In the genomic region with DNA sequence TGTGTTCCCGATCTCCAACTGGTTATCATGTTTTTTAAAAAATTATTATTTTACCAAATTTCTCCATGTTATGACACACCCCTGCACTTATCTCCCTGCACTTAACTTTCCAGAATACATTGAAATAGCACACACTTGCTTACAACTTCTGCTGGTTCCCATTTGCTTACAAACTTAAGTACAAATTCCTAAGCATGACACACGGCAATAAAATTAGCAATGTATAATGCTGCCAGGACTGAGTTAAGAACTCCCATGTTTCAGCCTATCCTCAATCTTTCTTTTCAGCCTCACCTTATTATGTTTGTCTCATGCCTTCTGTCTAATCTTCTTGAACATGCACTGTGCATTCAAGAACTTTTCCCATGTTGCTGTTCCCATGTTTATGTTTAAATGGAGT, we compare ENCODE assay signal across 13 cellular contexts. TPM values are rescaled to one million over a fixed set of nuclear protein-coding genes. Genes with fewer than 3 reads are reported as not detected.
A peak's percentile ranks its signal among the peaks of the same experiment; 100 is the strongest.
DNase-seq lines count a peak whose midpoint lies in the region; ATAC-seq and TF ChIP-seq lines count a peak whose summit lies in the region.
"Had no signal": no experiment of that assay in that cellular context is flagged by ENCODE, and none has a peak within 500 bp of the region (broad histone marks: within the 10 kb centered on the region; RNA-seq: fewer than 3 reads in every experiment).

No MANE protein-coding gene starts in this region.

- no peak for TF ChIP-seq CTCF in fibroblast of lung (conservative IDR thresholded peaks at IDR 0.05 in 1 of 2, IDR thresholded peaks at IDR 0.05 in 1 of 2; ENCODE audit: low read depth in 1 of 2, low read length in 2 of 2)

- H3K4me2 ChIP-seq in fibroblast of lung (ENCODE audit: extremely low read depth, insufficient read depth, low read length) (peak overlapping the region; percentile 63), neuronal stem cell (ENCODE audit: insufficient read depth, low read length, poor library complexity, severe bottlenecking) (no peak overlapping the region)

- H3K79me1 ChIP-seq in neuronal stem cell (ENCODE audit: low read depth, low read length), result no peaks in the 10 kb centered on the region

- no CpG with 5 or more reads among the region's 2 CpGs for WGBS in neuronal stem cell (ENCODE audit: extremely low coverage in 2 of 2, insufficient read length in 2 of 2, insufficient replicate concordance in 1 of 2), 2 donors

- no peak overlapping the region for H4K91ac ChIP-seq in neuronal stem cell (ENCODE audit: low read depth, low read length, poor library complexity)

- no peak overlapping the region for H4K8ac ChIP-seq in neuronal stem cell (ENCODE audit: low read depth, low read length)

- H3K14ac ChIP-seq in neuronal stem cell (ENCODE audit: low read length), result no peak overlapping the region

- H2AFZ ChIP-seq in fibroblast of lung (ENCODE audit: low read length) (peak overlapping the region; percentile 61), neuronal stem cell (ENCODE audit: low read length) (peak overlapping the region; percentile 0)

- H3K18ac ChIP-seq in neuronal stem cell (ENCODE audit: low read length), result no peak overlapping the region

- H3K9ac ChIP-seq in fibroblast of lung (ENCODE audit: insufficient read depth, low read length), result no peak overlapping the region
- H3K9ac ChIP-seq in neuronal stem cell (ENCODE audit: low read depth, low read length, poor library complexity), result no peak overlapping the region

- DNase-seq in AG20443 (ENCODE audit: low spot score) (peak; percentile 56), NCI-H226 (peak; percentile 94), fibroblast of lung (ENCODE audit: low read depth in 2 of 2) (peak; percentile 75 to 95), neuronal stem cell (ENCODE audit: low spot score) (no peak), ecto neural progenitor cell (ENCODE audit: low spot score) (no peak), epidermal melanocyte (ENCODE audit: insufficient read length, low spot score) (no peak)
- DNase-seq: activated CD4-positive, alpha-beta T cell treated with anti-CD3 and anti-CD28 coated beads for 48 hours; activated gamma-delta T cell; NCI-H526 treated with DMSO at 0.1 percent for 48 hours; right lobe of liver had no signal

- no peak overlapping the region for H2BK12ac ChIP-seq in neuronal stem cell (ENCODE audit: low read length)

- H3K9me3 ChIP-seq in fibroblast of lung (ENCODE audit: control insufficient read depth, insufficient read depth, low read depth, low read length) (no peaks in the 10 kb centered on the region), neuronal stem cell (replicated peaks in 1 of 2; ENCODE audit: control insufficient read depth in 2 of 2, insufficient read depth in 1 of 2, low read depth in 1 of 2, low read length in 2 of 2) (no peaks in the 10 kb centered on the region)
- H3K9me3 ChIP-seq: right lobe of liver had no signal

- no peaks in the 10 kb centered on the region for H4K20me1 ChIP-seq in fibroblast of lung (ENCODE audit: control insufficient read depth, extremely low read depth, insufficient read depth, low read length)

- H3K27ac ChIP-seq in fibroblast of lung (ENCODE audit: insufficient read depth, low read length) (no peak overlapping the region), neuronal stem cell (replicated peaks; ENCODE audit: low read length) (no peak overlapping the region)
- H3K27ac ChIP-seq: right lobe of liver had no signal

- H2BK120ac ChIP-seq in neuronal stem cell (ENCODE audit: low read depth, low read length), result no peak overlapping the region

- H2AK5ac ChIP-seq in neuronal stem cell (ENCODE audit: low read depth, low read length), result no peak overlapping the region

- H3K27me3 ChIP-seq in fibroblast of lung (ENCODE audit: control insufficient read depth, insufficient read depth, low read length) (no peaks in the 10 kb centered on the region), neuronal stem cell (ENCODE audit: control insufficient read depth in 3 of 3, insufficient read depth in 3 of 3, low read depth in 1 of 3, low read length in 3 of 3) (no peaks in the 10 kb centered on the region)
- H3K27me3 ChIP-seq: right lobe of liver had no signal

- H3K79me2 ChIP-seq in fibroblast of lung (ENCODE audit: control insufficient read depth, insufficient read depth, low read length), result no peaks in the 10 kb centered on the region

- no peak overlapping the region for H3K23ac ChIP-seq in neuronal stem cell (ENCODE audit: low read depth, low read length, poor library complexity)

- no peak overlapping the region for H2BK15ac ChIP-seq in neuronal stem cell (ENCODE audit: low read length)

- H3K4me1 ChIP-seq in fibroblast of lung (ENCODE audit: control insufficient read depth, extremely low read depth, insufficient read depth, low read length) (peaks cover 6% of the 10 kb centered on the region), neuronal stem cell (ENCODE audit: control insufficient read depth in 2 of 2, insufficient read depth in 1 of 2, low read depth in 1 of 2, low read length in 2 of 2) (no peaks in the 10 kb centered on the region)
- H3K4me1 ChIP-seq: right lobe of liver had no signal

- H3K4me3 ChIP-seq in fibroblast of lung (replicated peaks in 1 of 4; ENCODE audit: control extremely low read depth in 1 of 4, insufficient read depth in 1 of 4, low read depth in 3 of 4, low read length in 4 of 4) (no peak overlapping the region), neuronal stem cell (ENCODE audit: low read length in 2 of 2) (no peak overlapping the region)
- H3K4me3 ChIP-seq: right lobe of liver had no signal

- H2BK5ac ChIP-seq in neuronal stem cell (ENCODE audit: low read length), result no peak overlapping the region

- H3K36me3 ChIP-seq in fibroblast of lung (ENCODE audit: control insufficient read depth, insufficient read depth, low read length) (no peaks in the 10 kb centered on the region), neuronal stem cell (replicated peaks in 1 of 2; ENCODE audit: control insufficient read depth in 2 of 2, insufficient read depth in 2 of 2, low read length in 2 of 2) (no peaks in the 10 kb centered on the region)
- H3K36me3 ChIP-seq: right lobe of liver had no signal

- H3K4ac ChIP-seq in neuronal stem cell (ENCODE audit: low read length), result no peak overlapping the region

- no peak for ATAC-seq in HG02852 (IDR thresholded peaks at IDR 0.05; ENCODE audit: unreplicated experiment)
- no peak for ATAC-seq in HG02938 (IDR thresholded peaks at IDR 0.05; ENCODE audit: unreplicated experiment)
- ATAC-seq: right lobe of liver had no signal

RNA-seq across cellular contexts. Expression of gene PRPS1L1, which starts 40.8 kb away (rescaled TPM):
- total RNA-seq in fibroblast of lung, result not detected in 2 replicates
- not detected in 2 replicates for polyA plus RNA-seq in fibroblast of lung
- not detected in 2 replicates for polyA plus RNA-seq in fibroblast of lung (2012)
- not detected in 2 replicates for polyA minus RNA-seq in fibroblast of lung (ENCODE audit: low replicate concordance)
- not detected for polyA plus RNA-seq in neuronal stem cell (2013, experiment 1 of 2)
- not detected for polyA plus RNA-seq in neuronal stem cell (2013, experiment 2 of 2)
- total RNA-seq: right lobe of liver, urinary bladder had no signal
- polyA plus RNA-seq: urinary bladder had no signal

RNA-seq across cellular contexts. Expression of gene SNX13, which starts 46.5 kb away (rescaled TPM):
- total RNA-seq in fibroblast of lung, result 37.5 and 42.9 TPM in 2 replicates
- 26.1 and 36.0 TPM in 2 replicates for polyA plus RNA-seq in fibroblast of lung
- 15.5 and 19.8 TPM in 2 replicates for polyA plus RNA-seq in fibroblast of lung (2012)
- polyA minus RNA-seq in fibroblast of lung (ENCODE audit: low replicate concordance), result 2.1 and 6.6 TPM in 2 replicates
- polyA plus RNA-seq in neuronal stem cell (2013, experiment 1 of 2), result 13.0 TPM
- polyA plus RNA-seq in neuronal stem cell (2013, experiment 2 of 2), result 13.2 TPM

Comparison
In these comparisons a context has a peak if more than half of its experiments do, and no peak if none do; other contexts are left out.
1. DNase-seq: peak in AG20443 (single experiment), NCI-H226 (single experiment) and fibroblast of lung (2 of 2); none in neuronal stem cell (single experiment), ecto neural progenitor cell (single experiment) and epidermal melanocyte (single experiment).